ENCODE assay signal across 8 cellular contexts in genomic region chr19:23686622-23687423, GRCh38. TPM values are rescaled to one million over a fixed set of nuclear protein-coding genes. Genes with fewer than 3 reads are reported as not detected.
DNase-seq lines count a peak whose midpoint lies in the region; ATAC-seq, FAIRE-seq and TF ChIP-seq lines count a peak whose summit lies in the region.

Gene ZNF675, minus strand, starts transcription at chr19:23687212. Its CDS starts 179 bp downstream, at chr19:23687033.

- no peaks in the 10 kb centered on the region for H3K36me3 ChIP-seq in ACC112 (ENCODE audit: insufficient read depth, low read length)

- H3K27ac Mint-ChIP-seq in activated B cell treated with CpG ODN at 0.5 μM for 24 hours, result peak within 1 kb of the TSS; percentile 98

- peak within 1 kb of the TSS; percentile 90 for H3K4me3 ChIP-seq in ACC112 (ENCODE audit: low read depth, low read length)

- peak within 1 kb of the TSS; percentile 99 for H3K4me3 Mint-ChIP-seq in activated B cell treated with CpG ODN at 0.5 μM for 24 hours

- TF ChIP-seq CTCF in activated B cell treated with CpG ODN at 0.5 μM for 24 hours (IDR thresholded peaks at IDR 0.05), result no peak

- intact Hi-C loops in activated B cell treated with CpG ODN at 0.5 μM for 24 hours (cut with micrococcal nuclease), result loop anchor here (1.0 to 10.0 kb wide), 14 partner anchors 14 to 1922 kb away; partner anchors contain the start of genes ZNF100, ZNF254, ZNF257 and ZNF43

- ATAC-seq in GM18868 (IDR thresholded peaks at IDR 0.05; ENCODE audit: unreplicated experiment), result peak; percentile 92
- peak; percentile 69 for ATAC-seq in HG03108 (IDR thresholded peaks at IDR 0.05; ENCODE audit: unreplicated experiment)
- peak; percentile 97 for ATAC-seq in activated B cell treated with CpG ODN at 0.5 μM for 24 hours (ENCODE audit: low read depth)

- peak; percentile 79 for DNase-seq in NCI-H2196 treated with DMSO at 0.1 percent for 48 hours (lab: John Stamatoyannopoulos, UW; ENCODE audit: unreplicated experiment)
- DNase-seq in activated B cell treated with CpG ODN at 0.5 μM for 24 hours, result peak; percentile 75
- DNase-seq in central memory CD4-positive, alpha-beta T cell, result peak; percentile 87
- DNase-seq in stimulated activated CD4-positive, alpha-beta T cell treated with anti-CD3 and anti-CD28 coated beads, Interleukin-12 subunit alpha, Interleukin-12 subunit beta, amount 100 ng/mL, for 4 hours, result peak; percentile 79

- FAIRE-seq in islet of Langerhans (lab: Jason Lieb, UNC), result peak; percentile 70

- POLR2A ChIA-PET in activated B cell treated with CpG ODN at 0.5 μM for 24 hours (lab: Charles Lee), result interaction anchor here (0.5 to 2.4 kb wide), 15 partner anchors 9 to 1634 kb away, joined by 3 to 25 read pairs (median 4); partner anchors contain the start of genes ZNF254, ZNF257, ZNF492 and ZNF681

- H3K27me3 ChIP-seq in ACC112 (ENCODE audit: insufficient read depth, low read length), result no peaks in the 10 kb centered on the region

- peaks cover 36% of the 10 kb centered on the region for H3K79me2 ChIP-seq in ACC112 (ENCODE audit: control insufficient read depth, insufficient read depth, low read length, unreplicated experiment)

- peaks cover 24% of the 10 kb centered on the region for H3K36me3 Mint-ChIP-seq in activated B cell treated with CpG ODN at 0.5 μM for 24 hours (ENCODE audit: low read depth)

- H3K4me1 ChIP-seq in ACC112 (ENCODE audit: control insufficient read depth, insufficient read depth, low read length, unreplicated experiment), result peaks cover 3% of the 10 kb centered on the region

- CTCF ChIA-PET in activated B cell treated with CpG ODN at 0.5 μM for 24 hours (lab: Charles Lee), result interaction anchor here (0.6 to 1.4 kb wide), 2 partner anchors 72 to 346 kb away, joined by 3 read pairs; partner anchors contain the start of gene ZNF681

- no peaks in the 10 kb centered on the region for H3K9me3 Mint-ChIP-seq in activated B cell treated with CpG ODN at 0.5 μM for 24 hours

- no peaks in the 10 kb centered on the region for H3K27me3 Mint-ChIP-seq in activated B cell treated with CpG ODN at 0.5 μM for 24 hours

- H3K4me1 Mint-ChIP-seq in activated B cell treated with CpG ODN at 0.5 μM for 24 hours, result peaks cover 49% of the 10 kb centered on the region

- H3K27ac ChIP-seq in ACC112 (ENCODE audit: low read depth, low read length), result peak within 1 kb of the TSS; percentile 70

- H2AFZ ChIP-seq in ACC112 (ENCODE audit: low read length, unreplicated experiment), result peak within 1 kb of the TSS; percentile 56

RNA-seq across cellular contexts. Expression of gene ZNF675, which starts in this region (rescaled TPM):
- 27.9 and 34.2 TPM in 2 replicates for total RNA-seq in activated B cell treated with CpG ODN at 0.5 μM for 24 hours

Comparison
In these comparisons a context has a peak if more than half of its experiments do, and no peak if none do; other contexts are left out.
1. Peak in every context shown above with its lines: DNase-seq, ATAC-seq, H3K4me3 ChIP-seq and H3K27ac ChIP-seq.